Comparison of ENCODE assay signal across 8 cellular contexts in the genomic region with DNA sequence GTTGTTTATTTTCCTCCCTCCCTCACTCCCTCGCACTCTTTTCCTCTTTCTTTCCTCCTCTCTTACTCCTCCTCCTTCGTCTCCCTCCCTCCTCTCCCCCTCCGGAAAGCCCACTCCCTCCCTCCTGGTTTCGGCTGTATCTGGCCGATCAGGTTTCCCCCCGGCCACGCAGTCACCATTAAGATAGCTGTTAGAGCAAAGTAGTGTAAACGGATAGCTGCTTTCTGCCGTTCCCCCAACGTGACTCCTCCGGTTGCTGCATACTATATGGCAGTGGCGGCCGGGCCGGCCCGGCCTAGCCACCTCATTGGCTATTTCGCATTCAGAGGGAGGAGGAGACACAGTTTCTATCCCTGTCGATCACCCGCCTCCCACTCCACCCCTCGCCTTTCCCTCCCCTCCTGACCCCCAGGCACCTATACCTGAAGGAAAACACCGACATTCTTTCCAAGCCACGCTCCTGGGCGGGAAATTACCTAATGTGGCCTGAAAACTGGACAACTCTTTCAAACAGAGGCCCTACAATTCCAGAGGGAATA. TPM values are rescaled to one million over a fixed set of nuclear protein-coding genes. Genes with fewer than 3 reads are reported as not detected.
DNase-seq lines count a peak whose midpoint lies in the region; ATAC-seq and TF ChIP-seq lines count a peak whose summit lies in the region.

Gene SIX4 (minus strand): TSS at position 272 of the 539 bp plus-strand sequence. CDS start 277 bp downstream, outside the sequence.

- TF ChIP-seq CTCF in WI38 (IDR thresholded peaks at IDR 0.05; ENCODE audit: low read depth, low read length): no peak
- TF ChIP-seq CTCF in epithelial cell of esophagus (IDR thresholded peaks at IDR 0.05; ENCODE audit: insufficient read depth, low read depth, low read length, missing control alignments): no peak
- TF ChIP-seq CTCF in thyroid gland (IDR thresholded peaks at IDR 0.05): no peak

- peak; percentile 68 for ATAC-seq in HG03039 (IDR thresholded peaks at IDR 0.05; ENCODE audit: unreplicated experiment)

- H3K36me3 ChIP-seq in mesodermal cell (ENCODE audit: control insufficient read depth, insufficient read depth, low read length): peaks cover 11% of the 10 kb centered on the region
- no peaks in the 10 kb centered on the region for H3K36me3 ChIP-seq in thyroid gland

- peak in 1 of 2 donors; percentile 81 for TF ChIP-seq POLR2A in thyroid gland (IDR thresholded peaks at IDR 0.05)

- no peaks in the 10 kb centered on the region for H3K27me3 ChIP-seq in thyroid gland

- H3K4me3 ChIP-seq in WI38 (ENCODE audit: low read depth, low read length): peak within 1 kb of the TSS; percentile 93
- H3K4me3 ChIP-seq in epithelial cell of esophagus (ENCODE audit: low read length): peak within 1 kb of the TSS; percentile 80
- peak within 1 kb of the TSS; percentile 78 for H3K4me3 ChIP-seq in mesodermal cell (ENCODE audit: extremely low read depth, insufficient read depth, low read length, poor library complexity, severe bottlenecking)
- peak within 1 kb of the TSS; percentile 2 to 83 (median 83) for H3K4me3 ChIP-seq in thyroid gland (replicated peaks in 1 of 3)

- H3K9me3 ChIP-seq in mesodermal cell (ENCODE audit: control insufficient read depth, low read length) (no peaks in the 10 kb centered on the region), thyroid gland (no peaks in the 10 kb centered on the region)

- H3K27ac ChIP-seq in mesodermal cell (ENCODE audit: low read depth, low read length, severe bottlenecking): peak within 1 kb of the TSS; percentile 73
- H3K27ac ChIP-seq in thyroid gland: peak within 1 kb of the TSS; percentile 49 to 74 (median 70)

- H3K4me1 ChIP-seq in mesodermal cell (ENCODE audit: control insufficient read depth, insufficient read depth, low read length, poor library complexity, severe bottlenecking): peaks cover 7% of the 10 kb centered on the region
- peaks cover 7 to 9% of the 10 kb centered on the region in 2 donors for H3K4me1 ChIP-seq in thyroid gland

- 0% methylated on average over 10 to 12 of the region's 22 CpGs for WGBS in mesodermal cell (ENCODE audit: insufficient coverage in 2 of 2), 2 experiments
- WGBS in thyroid gland, 2 donors: 3 to 5% methylated on average over 22 of the region's 22 CpGs

- intact Hi-C loops in thyroid gland (cut with DNase I): no loop called here

- peak; percentile 41 for DNase-seq in activated CD4-positive, alpha-beta T cell treated with anti-CD3 and anti-CD28 coated beads for 48 hours
- no peak for DNase-seq in activated CD4-positive, alpha-beta T cell treated with anti-CD3 and anti-CD28 coated beads for 1 hour
- DNase-seq in NCI-H2107 (lab: John Stamatoyannopoulos, UW): peak; percentile 98
- peak; percentile 91 for DNase-seq in epithelial cell of esophagus (ENCODE audit: low read depth)
- peak; percentile 72 to 75 for DNase-seq in thyroid gland

RNA-seq across cellular contexts. Expression of gene SIX4, which starts in this region (rescaled TPM):
- 7.7 TPM for polyA plus RNA-seq in mesodermal cell (2013, experiment 1 of 2)
- 7.9 TPM for polyA plus RNA-seq in mesodermal cell (2013, experiment 2 of 2)
- 10 to 100 TPM in 1 of 4 donors, 1 to 10 TPM in 3; 5.7 to 11.1 (median 6.1) TPM for total RNA-seq in thyroid gland
